ENCODE assay signal across 13 cellular contexts in the genomic region with DNA sequence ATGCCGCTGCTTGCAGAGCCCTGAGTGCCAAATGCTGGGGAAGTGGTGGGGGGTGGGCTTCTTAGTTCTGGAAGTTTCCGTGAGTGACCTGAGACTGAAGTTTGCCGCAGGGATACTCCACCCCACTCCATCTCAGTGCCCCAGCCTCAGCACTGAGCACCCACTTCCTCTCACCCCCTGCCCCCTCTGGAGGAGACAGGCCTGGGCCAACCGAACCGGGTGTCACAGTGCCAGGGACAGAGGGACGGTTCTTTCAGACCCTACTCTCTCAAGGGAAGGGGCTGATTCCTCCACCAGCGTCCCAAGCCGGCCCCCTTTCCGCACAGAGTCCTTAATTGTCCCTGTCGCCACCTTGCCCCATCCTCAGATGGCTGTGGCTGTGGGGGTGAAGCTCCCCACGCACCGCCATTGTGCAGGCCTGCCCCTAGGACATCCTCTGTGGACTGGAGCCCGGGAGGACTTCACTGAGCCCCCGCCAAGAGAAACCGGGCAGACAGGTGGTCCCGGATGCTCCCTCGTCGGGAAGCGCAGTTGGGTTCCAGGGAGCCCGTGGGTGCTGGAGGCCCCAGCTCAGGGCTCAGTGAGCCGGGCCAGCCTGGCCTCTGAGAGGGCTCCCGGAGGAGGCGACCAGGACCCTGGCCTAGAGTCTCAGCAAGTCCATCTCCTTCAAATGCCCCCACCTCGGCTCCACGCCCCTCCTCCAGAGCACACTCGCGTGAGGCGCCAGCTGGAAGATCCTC. TPM values are rescaled to one million over a fixed set of nuclear protein-coding genes. Genes with fewer than 3 reads are reported as not detected.
DNase-seq lines count a peak whose midpoint lies in the region; TF ChIP-seq lines count a peak whose summit lies in the region.
"Had no signal": no experiment of that assay in that cellular context is flagged by ENCODE, and none has a peak within 500 bp of the region (broad histone marks: within the 10 kb centered on the region; RNA-seq: fewer than 3 reads in every experiment).

No MANE protein-coding gene starts in this region.

- H3K27ac ChIP-seq in HUES48 (ENCODE audit: low read depth, low read length) (no peak overlapping the region), stomach (no peak overlapping the region)
- H3K27ac ChIP-seq: upper lobe of right lung had no signal

- TF ChIP-seq CTCF in brain (conservative IDR thresholded peaks at IDR 0.05) = no peak
- TF ChIP-seq CTCF in nephron (IDR thresholded peaks at IDR 0.05; ENCODE audit: unreplicated experiment in 3 of 3) = no peak
- no peak for TF ChIP-seq CTCF in foreskin fibroblast (IDR thresholded peaks at IDR 0.05; ENCODE audit: low read depth, low read length)
- TF ChIP-seq CTCF in stomach (IDR thresholded peaks at IDR 0.05) = no peak

- no peak overlapping the region for H3K9ac ChIP-seq in HUES48 (ENCODE audit: low read depth, low read length)

- H3K4me3 ChIP-seq in HUES48 (ENCODE audit: low read depth, low read length) = peak overlapping the region; percentile 69; the same call in 1 of the 2 replicates
- no peak overlapping the region for H3K4me3 ChIP-seq in foreskin fibroblast (ENCODE audit: low read depth in 1 of 2, low read length in 2 of 2)
- H3K4me3 ChIP-seq in stomach = no peak overlapping the region
- H3K4me3 ChIP-seq: upper lobe of right lung had no signal

- H3K9me3 ChIP-seq in HUES48 (ENCODE audit: control insufficient read depth, insufficient read depth, low read length) (no peaks in the 10 kb centered on the region), stomach (no peaks in the 10 kb centered on the region)
- H3K9me3 ChIP-seq: upper lobe of right lung had no signal

- H3K27ac Mint-ChIP-seq in brain (no peak overlapping the region), nephron (peak overlapping the region in 1 of 3 experiments; percentile 66)
- H3K27ac Mint-ChIP-seq: activated naive CD8-positive, alpha-beta T cell treated with anti-CD3 and anti-CD28 coated beads, Interleukin-2, amount 10 ng/mL, durations not matched to agents 7 days and 5 days had no signal

- H3K4me1 Mint-ChIP-seq in brain (no peaks in the 10 kb centered on the region), nephron (no peaks in the 10 kb centered on the region)

- H3K27me3 Mint-ChIP-seq in brain = peaks cover 44% of the 10 kb centered on the region
- peaks cover 38% of the 10 kb centered on the region for H3K27me3 Mint-ChIP-seq in nephron (ENCODE audit: low read depth)

- H3K4me1 ChIP-seq in HUES48 (ENCODE audit: control insufficient read depth, insufficient read depth, low read length) = 0 out of 2 replicates have a peak, but pooled peaks cover 11% of the 10 kb centered on the region
- H3K4me1 ChIP-seq in stomach = peaks cover 37 to 58% (median 43%) of the 10 kb centered on the region in 4 donors

- no peaks in the 10 kb centered on the region for H3K36me3 Mint-ChIP-seq in brain
- no peaks in the 10 kb centered on the region for H3K36me3 Mint-ChIP-seq in nephron (ENCODE audit: low read depth)
- H3K36me3 Mint-ChIP-seq: activated naive CD8-positive, alpha-beta T cell treated with anti-CD3 and anti-CD28 coated beads, Interleukin-2, amount 10 ng/mL, durations not matched to agents 7 days and 5 days had no signal

- H3K4me3 Mint-ChIP-seq in brain (peak overlapping the region in 4 of 5 experiments; percentile 40 to 71 (median 54)), nephron (peak overlapping the region; percentile 57 to 79 (median 70))
- H3K4me3 Mint-ChIP-seq: activated naive CD8-positive, alpha-beta T cell treated with anti-CD3 and anti-CD28 coated beads, Interleukin-2, amount 10 ng/mL, durations not matched to agents 7 days and 5 days had no signal

- H3K27me3 ChIP-seq in HUES48 (ENCODE audit: control insufficient read depth, insufficient read depth, low read length) (peaks cover 26% of the 10 kb centered on the region), stomach (peaks cover 36 to 98% (median 67%) of the 10 kb centered on the region in 3 donors)

- DNase-seq in DMS53 (lab: John Stamatoyannopoulos, UW) (peak; percentile 48), DMS53 treated with DMSO at 0.1 percent for 48 hours (lab: John Stamatoyannopoulos, UW; ENCODE audit: unreplicated experiment) (no peak), foreskin fibroblast (no peak), stomach (no peak), NCI-H446 (lab: John Stamatoyannopoulos, UW) (no peak)
- DNase-seq: cortex of kidney, NCI-H2081 treated with DMSO at 0.1 percent for 48 hours had no signal

- 25 to 33% (median 26%) methylated on average over 7 to 28 of the region's 28 CpGs for WGBS in stomach, 5 donors

- intact Hi-C loops in stomach (cut with DNase I; ENCODE audit: low total_unique reads) = no loop called here

- no peak for TF ChIP-seq POLR2A in stomach (IDR thresholded peaks at IDR 0.05)

- H3K9me3 Mint-ChIP-seq in brain (peaks cover 0 to 3% (median 0%) of the 10 kb centered on the region in 5 experiments), nephron (no peaks in the 10 kb centered on the region)
- H3K9me3 Mint-ChIP-seq: activated naive CD8-positive, alpha-beta T cell treated with anti-CD3 and anti-CD28 coated beads, Interleukin-2, amount 10 ng/mL, durations not matched to agents 7 days and 5 days had no signal

- no peak for TF ChIP-seq EP300 in stomach (IDR thresholded peaks at IDR 0.05)

- no peaks in the 10 kb centered on the region for H3K36me3 ChIP-seq in HUES48 (ENCODE audit: control insufficient read depth, insufficient read depth, low read length)
- H3K36me3 ChIP-seq in stomach = no peaks in the 10 kb centered on the region
- H3K36me3 ChIP-seq: upper lobe of right lung had no signal

RNA-seq across cellular contexts. Expression of a gene that starts 1.6 kb away (rescaled TPM):
- polyA plus RNA-seq in brain (ENCODE audit: insufficient read depth, low read depth, low replicate concordance) = 1.1 TPM
- total RNA-seq in stomach = under 1 TPM in 1 of 5 donors, not detected in 4; 0.37 TPM
- 1 to 10 TPM in 1 of 3 donors, not detected in 2; 1.1 TPM for polyA plus RNA-seq in stomach
- total RNA-seq: upper lobe of right lung had no signal

RNA-seq across cellular contexts. Expression of a gene that starts 6.6 kb away (rescaled TPM):
- 121 TPM for polyA plus RNA-seq in brain (ENCODE audit: insufficient read depth, low read depth, low replicate concordance)
- 10 to 100 TPM in 2 of 5 donors, 1 to 10 TPM in 3; 4.8 to 43.2 (median 8.4) TPM for total RNA-seq in stomach
- polyA plus RNA-seq in stomach = 10 to 100 TPM in 2 of 3 donors, 1 to 10 TPM in 1; 2.7 to 15.3 (median 10.9) TPM

RNA-seq across cellular contexts. Expression of a gene that starts 17.7 kb away (rescaled TPM):
- polyA plus RNA-seq in brain (ENCODE audit: insufficient read depth, low read depth, low replicate concordance) (47.6 TPM), stomach (10 to 100 TPM in 1 of 3 donors, 1 to 10 TPM in 2; 1.8 to 15.9 (median 9.5) TPM)
- total RNA-seq in stomach = 10 to 100 TPM in 2 of 5 donors, 1 to 10 TPM in 3; 2.4 to 19.3 (median 9.6) TPM

RNA-seq across cellular contexts. Expression of a gene that starts 50.2 kb away (rescaled TPM):
- 16.3 TPM for polyA plus RNA-seq in brain (ENCODE audit: insufficient read depth, low read depth, low replicate concordance)
- not detected for total RNA-seq in stomach
- under 1 TPM in 2 of 3 donors, not detected in 1; 0.28 to 0.31 TPM for polyA plus RNA-seq in stomach
- total RNA-seq: activated naive CD8-positive, alpha-beta T cell treated with anti-CD3 and anti-CD28 coated beads, Interleukin-2, amount 10 ng/mL, durations not matched to agents 7 days and 5 days had no signal
- polyA plus RNA-seq: neural cell had no signal

RNA-seq across cellular contexts. Expression of a gene that starts 50.8 kb away (rescaled TPM):
- polyA plus RNA-seq in brain (ENCODE audit: insufficient read depth, low read depth, low replicate concordance) (44.2 TPM), stomach (10 to 100 TPM in 2 of 3 donors, 1 to 10 TPM in 1; 8.1 to 18.1 (median 12.0) TPM)
- total RNA-seq in stomach = 100 to 1,000 TPM in 1 of 5 donors, 10 to 100 TPM in 4; 10.5 to 121 (median 26.5) TPM
